9 cellular contexts compared by ENCODE assay signal in the genomic region with DNA sequence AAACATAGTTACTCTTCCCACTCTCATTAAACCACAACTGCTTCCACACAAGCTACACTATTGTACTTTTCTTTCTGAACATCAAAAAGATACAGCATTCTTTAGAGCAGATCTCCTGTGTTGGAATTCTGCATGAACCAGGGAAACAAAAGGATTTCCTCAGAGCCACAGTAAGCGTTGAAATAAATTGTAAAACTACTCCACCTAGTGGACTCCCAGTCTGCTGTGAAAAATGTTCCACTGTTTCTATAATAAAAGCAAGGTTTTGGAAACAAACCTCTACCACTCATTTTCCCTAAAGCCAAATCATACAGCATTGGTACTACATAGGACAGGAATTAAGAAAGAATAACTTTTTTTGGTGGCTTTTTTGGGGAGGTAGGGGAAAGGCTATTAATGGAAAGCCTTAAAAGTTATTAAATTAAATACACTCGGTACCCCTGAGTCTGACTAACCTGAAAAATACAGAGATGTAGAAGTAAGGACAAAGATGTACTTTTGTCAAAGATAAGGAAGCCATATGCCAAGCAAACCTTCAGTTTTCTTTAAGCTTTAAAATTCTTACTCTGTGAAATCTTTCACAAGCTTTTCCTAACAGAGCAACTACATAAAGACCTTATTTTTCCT. TPM values are rescaled to one million over a fixed set of nuclear protein-coding genes. Genes with fewer than 3 reads are reported as not detected.
DNase-seq lines count a peak whose midpoint lies in the region; ATAC-seq and TF ChIP-seq lines count a peak whose summit lies in the region.
"Had no signal": no experiment of that assay in that cellular context is flagged by ENCODE, and none has a peak within 500 bp of the region (broad histone marks: within the 10 kb centered on the region; RNA-seq: fewer than 3 reads in every experiment).

No MANE protein-coding gene starts in this region.

- H3K4me2 ChIP-seq in PC-3 (ENCODE audit: low read length) = no peak overlapping the region

- no peak overlapping the region for H3K27ac ChIP-seq in CD8-positive, alpha-beta T cell (ENCODE audit: low read depth, low read length)
- H3K27ac ChIP-seq in PC-3 (ENCODE audit: low read length) = no peak overlapping the region

- no peak for ATAC-seq in CD8-positive, alpha-beta T cell
- ATAC-seq in PC-3 (peak; percentile 74), naive B cell (ENCODE audit: low read depth in 2 of 2) (no peak), GM19035 (IDR thresholded peaks at IDR 0.05; ENCODE audit: unreplicated experiment) (no peak)

- CTCF ChIA-PET in CD8-positive, alpha-beta T cell (lab: Charles Lee) = interaction anchor here (0.7 to 3.7 kb wide), 9 partner anchors 24 to 497 kb away, joined by 3 to 36 read pairs (median 4); no protein-coding TSS in a partner anchor
- CTCF ChIA-PET in PC-3 (lab: Charles Lee) = no interaction called here

- no peaks in the 10 kb centered on the region for H3K27me3 Mint-ChIP-seq in CD8-positive, alpha-beta T cell (ENCODE audit: low read depth)
- H3K27me3 Mint-ChIP-seq in HFFc6 (ENCODE audit: insufficient read depth) = no peaks in the 10 kb centered on the region; the same call in 1 of the 2 replicates
- no peaks in the 10 kb centered on the region for H3K27me3 Mint-ChIP-seq in naive B cell
- H3K27me3 Mint-ChIP-seq: memory B cell had no signal

- H3K9me3 ChIP-seq in CD8-positive, alpha-beta T cell (ENCODE audit: low read length) = no peaks in the 10 kb centered on the region
- no peaks in the 10 kb centered on the region for H3K9me3 ChIP-seq in PC-3 (ENCODE audit: low read length)

- H3K36me3 ChIP-seq in CD8-positive, alpha-beta T cell (ENCODE audit: insufficient read depth, low read length) = no peaks in the 10 kb centered on the region
- peaks cover 11% of the 10 kb centered on the region for H3K36me3 ChIP-seq in PC-3 (ENCODE audit: low read depth, low read length)

- H2AFZ ChIP-seq in PC-3 (ENCODE audit: low read length) = no peak overlapping the region

- TF ChIP-seq CTCF in CD8-positive, alpha-beta T cell (IDR thresholded peaks at IDR 0.05) = peak; percentile 67
- peak; percentile 94 for TF ChIP-seq CTCF in HFFc6 (IDR thresholded peaks at IDR 0.05)
- peak; percentile 86 for TF ChIP-seq CTCF in PC-3 (conservative IDR thresholded peaks at IDR 0.05; ENCODE audit: low read depth, low read length)
- TF ChIP-seq CTCF in epithelial cell of proximal tubule (conservative IDR thresholded peaks at IDR 0.05; ENCODE audit: low read depth, low read length) = peak; percentile 82

- no peaks in the 10 kb centered on the region for H3F3A ChIP-seq in PC-3 (ENCODE audit: low read length, unreplicated experiment)

- no peaks in the 10 kb centered on the region for H3K4me1 Mint-ChIP-seq in CD8-positive, alpha-beta T cell (ENCODE audit: low read depth)
- H3K4me1 Mint-ChIP-seq in HFFc6 (ENCODE audit: low read depth) (peaks cover 23% of the 10 kb centered on the region), naive B cell (no peaks in the 10 kb centered on the region)
- H3K4me1 Mint-ChIP-seq: memory B cell had no signal

- DNase-seq in CD8-positive, alpha-beta T cell = no peak
- peak; percentile 51 for DNase-seq in HFFc6
- DNase-seq in PC-3 = peak; percentile 70
- DNase-seq in epithelial cell of proximal tubule (ENCODE audit: low read depth) = peak; percentile 23
- DNase-seq in naive B cell = peak; percentile 15
- no peak for DNase-seq in stimulated activated CD4-positive, alpha-beta T cell treated with anti-CD3 and anti-CD28 coated beads, Interleukin-4, amount 100 ng/mL, for 24 hours
- no peak for DNase-seq in 8988T

- H3K36me3 Mint-ChIP-seq in CD8-positive, alpha-beta T cell = peaks cover 29% of the 10 kb centered on the region
- peaks cover 4% of the 10 kb centered on the region for H3K36me3 Mint-ChIP-seq in HFFc6 (ENCODE audit: low read depth)
- peaks cover 5 to 12% of the 10 kb centered on the region in 2 donors for H3K36me3 Mint-ChIP-seq in naive B cell

- H3K9me3 Mint-ChIP-seq in CD8-positive, alpha-beta T cell = no peaks in the 10 kb centered on the region
- no peaks in the 10 kb centered on the region for H3K9me3 Mint-ChIP-seq in HFFc6
- no peaks in the 10 kb centered on the region for H3K9me3 Mint-ChIP-seq in naive B cell
- H3K9me3 Mint-ChIP-seq: memory B cell had no signal

- BruUV-seq in PC-3 (replicated peaks; lab: Mats Ljungman, UMichigan) = no TSS peak

- no peaks in the 10 kb centered on the region for H3K9me2 ChIP-seq in PC-3 (replicated peaks; ENCODE audit: low read length)

- H3K27me3 ChIP-seq in CD8-positive, alpha-beta T cell (ENCODE audit: insufficient read depth, low read length) = no peaks in the 10 kb centered on the region
- H3K27me3 ChIP-seq in PC-3 (ENCODE audit: low read length) = no peaks in the 10 kb centered on the region

- H4K20me1 ChIP-seq in PC-3 (ENCODE audit: low read length) = peaks cover 4% of the 10 kb centered on the region; the same call in 1 of the 2 replicates

- no peak overlapping the region for H3K27ac Mint-ChIP-seq in CD8-positive, alpha-beta T cell
- H3K27ac Mint-ChIP-seq in HFFc6 (no peak overlapping the region), naive B cell (no peak overlapping the region)
- H3K27ac Mint-ChIP-seq: memory B cell had no signal

- H3K4me1 ChIP-seq in CD8-positive, alpha-beta T cell (ENCODE audit: insufficient read depth, low read length) = no peaks in the 10 kb centered on the region
- H3K4me1 ChIP-seq in PC-3 (ENCODE audit: insufficient read depth, low read length) = peaks cover 6% of the 10 kb centered on the region; the same call in 1 of the 2 replicates

- no peak overlapping the region for H3K9ac ChIP-seq in PC-3 (ENCODE audit: low read length)

- intact Hi-C loops in CD8-positive, alpha-beta T cell (cut with DNase I, micrococcal nuclease) = loop anchor here (1.0 to 5.0 kb wide), 5 partner anchors 48 to 1065 kb away; no protein-coding TSS in a partner anchor
- intact Hi-C loops in PC-3 (cut with micrococcal nuclease) = loop anchor here (2.0 to 5.0 kb wide), 4 partner anchors 38 to 487 kb away; partner anchors contain the start of gene TSC22D1

- peaks cover 21% of the 10 kb centered on the region for H3K79me2 ChIP-seq in PC-3 (ENCODE audit: low read length)

- POLR2A ChIA-PET in CD8-positive, alpha-beta T cell (lab: Charles Lee) = no interaction called here
- POLR2A ChIA-PET in PC-3 (lab: Charles Lee; ENCODE audit: unreplicated experiment) = no interaction called here

- H3K4me3 ChIP-seq in CD8-positive, alpha-beta T cell (ENCODE audit: low read depth, low read length) = no peak overlapping the region
- H3K4me3 ChIP-seq in PC-3 (ENCODE audit: low read length) = no peak overlapping the region
- no peak overlapping the region for H3K4me3 ChIP-seq in epithelial cell of proximal tubule (ENCODE audit: low read depth, low read length)

- no peak overlapping the region for H3K4me3 Mint-ChIP-seq in CD8-positive, alpha-beta T cell
- H3K4me3 Mint-ChIP-seq in HFFc6 (no peak overlapping the region), naive B cell (no peak overlapping the region)
- H3K4me3 Mint-ChIP-seq: memory B cell had no signal

RNA-seq across cellular contexts. Expression of gene NUFIP1, which starts 19.3 kb away (rescaled TPM):
- total RNA-seq in CD8-positive, alpha-beta T cell = 1 to 10 TPM; 5.2 to 6.1 TPM
- 1 to 10 TPM; 5.7 to 8.4 (median 7.3) TPM for total RNA-seq in HFFc6 (2021; fragmentation: NEBNext Ultra II Directional; extraction: Animal tissue kit (Norgen Biotek cat#: 25700))
- 2.5 and 4.0 TPM in 2 replicates for total RNA-seq in PC-3 (2014; rRNA removed)
- total RNA-seq in epithelial cell of proximal tubule = 5.1 and 5.5 TPM in 2 replicates
- polyA plus RNA-seq in naive B cell (ENCODE audit: low read depth in 6 of 6) = 1 to 10 TPM; 4.0 to 5.4 (median 4.9) TPM

RNA-seq across cellular contexts. Expression of gene GPALPP1, which starts 19.4 kb away (rescaled TPM):
- 10 to 100 TPM; 16.7 to 17.8 TPM for total RNA-seq in CD8-positive, alpha-beta T cell
- 10 to 100 TPM; 22.1 to 25.8 (median 23.5) TPM for total RNA-seq in HFFc6 (2021; fragmentation: NEBNext Ultra II Directional; extraction: Animal tissue kit (Norgen Biotek cat#: 25700))
- total RNA-seq in PC-3 (2014; rRNA removed) (5.0 and 17.0 TPM in 2 replicates), epithelial cell of proximal tubule (19.4 and 19.8 TPM in 2 replicates)
- polyA plus RNA-seq in naive B cell (ENCODE audit: low read depth in 6 of 6) = 10 to 100 TPM; 16.6 to 26.9 (median 21.3) TPM

Comparison
In these comparisons a context has a peak if more than half of its experiments do, and no peak if none do; other contexts are left out.
1. DNase-seq: peak in HFFc6 (single experiment), PC-3 (single experiment), epithelial cell of proximal tubule (single experiment) and naive B cell (single experiment); none in CD8-positive, alpha-beta T cell (0 of 7), stimulated activated CD4-positive, alpha-beta T cell treated with anti-CD3 and anti-CD28 coated beads, Interleukin-4, amount 100 ng/mL, for 24 hours (single experiment) and 8988T (single experiment).
2. Peak in every context shown above with its lines, with median percentiles within 50 percentile points of each other: CTCF ChIP-seq.